Comparison of ENCODE assay signal across 1 cellular context in genomic region chr2:20350105-20350712, GRCh38.
TF ChIP-seq lines count a peak whose summit lies in the region.

No MANE protein-coding gene starts in this region.

TF ChIP-seq in GM12878, 131 proteins besides CTCF, POLR2A, EP300 and RAD21 (continued from another document and continues in another):
- TF ChIP-seq ETV6 (conservative IDR thresholded peaks at IDR 0.05 in 1 of 2, IDR thresholded peaks at IDR 0.05 in 1 of 2; ENCODE audit: borderline replicate concordance in 1 of 2, low read depth in 1 of 2) = peak in 1 of 2 experiments; percentile 33; a peak in 1 of 4 replicates
- TF ChIP-seq, protein P1, sequence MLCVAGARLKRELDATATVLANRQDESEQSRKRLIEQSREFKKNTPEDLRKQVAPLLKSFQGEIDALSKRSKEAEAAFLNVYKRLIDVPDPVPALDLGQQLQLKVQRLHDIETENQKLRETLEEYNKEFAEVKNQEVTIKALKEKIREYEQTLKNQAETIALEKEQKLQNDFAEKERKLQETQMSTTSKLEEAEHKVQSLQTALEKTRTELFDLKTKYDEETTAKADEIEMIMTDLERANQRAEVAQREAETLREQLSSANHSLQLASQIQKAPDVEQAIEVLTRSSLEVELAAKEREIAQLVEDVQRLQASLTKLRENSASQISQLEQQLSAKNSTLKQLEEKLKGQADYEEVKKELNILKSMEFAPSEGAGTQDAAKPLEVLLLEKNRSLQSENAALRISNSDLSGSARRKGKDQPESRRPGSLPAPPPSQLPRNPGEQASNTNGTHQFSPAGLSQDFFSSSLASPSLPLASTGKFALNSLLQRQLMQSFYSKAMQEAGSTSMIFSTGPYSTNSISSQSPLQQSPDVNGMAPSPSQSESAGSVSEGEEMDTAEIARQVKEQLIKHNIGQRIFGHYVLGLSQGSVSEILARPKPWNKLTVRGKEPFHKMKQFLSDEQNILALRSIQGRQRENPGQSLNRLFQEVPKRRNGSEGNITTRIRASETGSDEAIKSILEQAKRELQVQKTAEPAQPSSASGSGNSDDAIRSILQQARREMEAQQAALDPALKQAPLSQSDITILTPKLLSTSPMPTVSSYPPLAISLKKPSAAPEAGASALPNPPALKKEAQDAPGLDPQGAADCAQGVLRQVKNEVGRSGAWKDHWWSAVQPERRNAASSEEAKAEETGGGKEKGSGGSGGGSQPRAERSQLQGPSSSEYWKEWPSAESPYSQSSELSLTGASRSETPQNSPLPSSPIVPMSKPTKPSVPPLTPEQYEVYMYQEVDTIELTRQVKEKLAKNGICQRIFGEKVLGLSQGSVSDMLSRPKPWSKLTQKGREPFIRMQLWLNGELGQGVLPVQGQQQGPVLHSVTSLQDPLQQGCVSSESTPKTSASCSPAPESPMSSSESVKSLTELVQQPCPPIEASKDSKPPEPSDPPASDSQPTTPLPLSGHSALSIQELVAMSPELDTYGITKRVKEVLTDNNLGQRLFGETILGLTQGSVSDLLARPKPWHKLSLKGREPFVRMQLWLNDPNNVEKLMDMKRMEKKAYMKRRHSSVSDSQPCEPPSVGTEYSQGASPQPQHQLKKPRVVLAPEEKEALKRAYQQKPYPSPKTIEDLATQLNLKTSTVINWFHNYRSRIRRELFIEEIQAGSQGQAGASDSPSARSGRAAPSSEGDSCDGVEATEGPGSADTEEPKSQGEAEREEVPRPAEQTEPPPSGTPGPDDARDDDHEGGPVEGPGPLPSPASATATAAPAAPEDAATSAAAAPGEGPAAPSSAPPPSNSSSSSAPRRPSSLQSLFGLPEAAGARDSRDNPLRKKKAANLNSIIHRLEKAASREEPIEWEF (IDR thresholded peaks at IDR 0.05; ENCODE audit: insufficient replicate concordance, low read depth, low read length) = no peak
- no peak for TF ChIP-seq NRF1 (conservative IDR thresholded peaks at IDR 0.05; ENCODE audit: low read depth, low read length)
- no peak for TF ChIP-seq MYB (IDR thresholded peaks at IDR 0.05; ENCODE audit: borderline replicate concordance, low read depth, low read length)
- no peak for TF ChIP-seq CREB1 (IDR thresholded peaks at IDR 0.05; ENCODE audit: low read depth)
- TF ChIP-seq, protein P2, sequence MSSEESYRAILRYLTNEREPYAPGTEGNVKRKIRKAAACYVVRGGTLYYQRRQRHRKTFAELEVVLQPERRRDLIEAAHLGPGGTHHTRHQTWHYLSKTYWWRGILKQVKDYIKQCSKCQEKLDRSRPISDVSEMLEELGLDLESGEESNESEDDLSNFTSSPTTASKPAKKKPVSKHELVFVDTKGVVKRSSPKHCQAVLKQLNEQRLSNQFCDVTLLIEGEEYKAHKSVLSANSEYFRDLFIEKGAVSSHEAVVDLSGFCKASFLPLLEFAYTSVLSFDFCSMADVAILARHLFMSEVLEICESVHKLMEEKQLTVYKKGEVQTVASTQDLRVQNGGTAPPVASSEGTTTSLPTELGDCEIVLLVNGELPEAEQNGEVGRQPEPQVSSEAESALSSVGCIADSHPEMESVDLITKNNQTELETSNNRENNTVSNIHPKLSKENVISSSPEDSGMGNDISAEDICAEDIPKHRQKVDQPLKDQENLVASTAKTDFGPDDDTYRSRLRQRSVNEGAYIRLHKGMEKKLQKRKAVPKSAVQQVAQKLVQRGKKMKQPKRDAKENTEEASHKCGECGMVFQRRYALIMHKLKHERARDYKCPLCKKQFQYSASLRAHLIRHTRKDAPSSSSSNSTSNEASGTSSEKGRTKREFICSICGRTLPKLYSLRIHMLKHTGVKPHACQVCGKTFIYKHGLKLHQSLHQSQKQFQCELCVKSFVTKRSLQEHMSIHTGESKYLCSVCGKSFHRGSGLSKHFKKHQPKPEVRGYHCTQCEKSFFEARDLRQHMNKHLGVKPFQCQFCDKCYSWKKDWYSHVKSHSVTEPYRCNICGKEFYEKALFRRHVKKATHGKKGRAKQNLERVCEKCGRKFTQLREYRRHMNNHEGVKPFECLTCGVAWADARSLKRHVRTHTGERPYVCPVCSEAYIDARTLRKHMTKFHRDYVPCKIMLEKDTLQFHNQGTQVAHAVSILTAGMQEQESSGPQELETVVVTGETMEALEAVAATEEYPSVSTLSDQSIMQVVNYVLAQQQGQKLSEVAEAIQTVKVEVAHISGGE (CRISPR knock-in tag; IDR thresholded peaks at IDR 0.05) = no peak
- no peak for TF ChIP-seq BCLAF1 (IDR thresholded peaks at IDR 0.05)
- TF ChIP-seq, protein P3, sequence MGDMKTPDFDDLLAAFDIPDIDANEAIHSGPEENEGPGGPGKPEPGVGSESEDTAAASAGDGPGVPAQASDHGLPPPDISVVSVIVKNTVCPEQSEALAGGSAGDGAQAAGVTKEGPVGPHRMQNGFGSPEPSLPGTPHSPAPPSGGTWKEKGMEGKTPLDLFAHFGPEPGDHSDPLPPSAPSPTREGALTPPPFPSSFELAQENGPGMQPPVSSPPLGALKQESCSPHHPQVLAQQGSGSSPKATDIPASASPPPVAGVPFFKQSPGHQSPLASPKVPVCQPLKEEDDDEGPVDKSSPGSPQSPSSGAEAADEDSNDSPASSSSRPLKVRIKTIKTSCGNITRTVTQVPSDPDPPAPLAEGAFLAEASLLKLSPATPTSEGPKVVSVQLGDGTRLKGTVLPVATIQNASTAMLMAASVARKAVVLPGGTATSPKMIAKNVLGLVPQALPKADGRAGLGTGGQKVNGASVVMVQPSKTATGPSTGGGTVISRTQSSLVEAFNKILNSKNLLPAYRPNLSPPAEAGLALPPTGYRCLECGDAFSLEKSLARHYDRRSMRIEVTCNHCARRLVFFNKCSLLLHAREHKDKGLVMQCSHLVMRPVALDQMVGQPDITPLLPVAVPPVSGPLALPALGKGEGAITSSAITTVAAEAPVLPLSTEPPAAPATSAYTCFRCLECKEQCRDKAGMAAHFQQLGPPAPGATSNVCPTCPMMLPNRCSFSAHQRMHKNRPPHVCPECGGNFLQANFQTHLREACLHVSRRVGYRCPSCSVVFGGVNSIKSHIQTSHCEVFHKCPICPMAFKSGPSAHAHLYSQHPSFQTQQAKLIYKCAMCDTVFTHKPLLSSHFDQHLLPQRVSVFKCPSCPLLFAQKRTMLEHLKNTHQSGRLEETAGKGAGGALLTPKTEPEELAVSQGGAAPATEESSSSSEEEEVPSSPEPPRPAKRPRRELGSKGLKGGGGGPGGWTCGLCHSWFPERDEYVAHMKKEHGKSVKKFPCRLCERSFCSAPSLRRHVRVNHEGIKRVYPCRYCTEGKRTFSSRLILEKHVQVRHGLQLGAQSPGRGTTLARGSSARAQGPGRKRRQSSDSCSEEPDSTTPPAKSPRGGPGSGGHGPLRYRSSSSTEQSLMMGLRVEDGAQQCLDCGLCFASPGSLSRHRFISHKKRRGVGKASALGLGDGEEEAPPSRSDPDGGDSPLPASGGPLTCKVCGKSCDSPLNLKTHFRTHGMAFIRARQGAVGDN (IDR thresholded peaks at IDR 0.05) = no peak
- no peak for TF ChIP-seq SIX5 (IDR thresholded peaks at IDR 0.05; ENCODE audit: low read depth, low read length, severe bottlenecking)
- no peak for TF ChIP-seq RCOR1 (conservative IDR thresholded peaks at IDR 0.05; ENCODE audit: low read depth, low read length)
- TF ChIP-seq, protein P4, sequence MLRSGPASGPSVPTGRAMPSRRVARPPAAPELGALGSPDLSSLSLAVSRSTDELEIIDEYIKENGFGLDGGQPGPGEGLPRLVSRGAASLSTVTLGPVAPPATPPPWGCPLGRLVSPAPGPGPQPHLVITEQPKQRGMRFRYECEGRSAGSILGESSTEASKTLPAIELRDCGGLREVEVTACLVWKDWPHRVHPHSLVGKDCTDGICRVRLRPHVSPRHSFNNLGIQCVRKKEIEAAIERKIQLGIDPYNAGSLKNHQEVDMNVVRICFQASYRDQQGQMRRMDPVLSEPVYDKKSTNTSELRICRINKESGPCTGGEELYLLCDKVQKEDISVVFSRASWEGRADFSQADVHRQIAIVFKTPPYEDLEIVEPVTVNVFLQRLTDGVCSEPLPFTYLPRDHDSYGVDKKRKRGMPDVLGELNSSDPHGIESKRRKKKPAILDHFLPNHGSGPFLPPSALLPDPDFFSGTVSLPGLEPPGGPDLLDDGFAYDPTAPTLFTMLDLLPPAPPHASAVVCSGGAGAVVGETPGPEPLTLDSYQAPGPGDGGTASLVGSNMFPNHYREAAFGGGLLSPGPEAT (IDR thresholded peaks at IDR 0.05; ENCODE audit: low read depth) = 0 out of 2 replicates have a peak, but pooled peaks have one; percentile 12
- TF ChIP-seq, protein P5, sequence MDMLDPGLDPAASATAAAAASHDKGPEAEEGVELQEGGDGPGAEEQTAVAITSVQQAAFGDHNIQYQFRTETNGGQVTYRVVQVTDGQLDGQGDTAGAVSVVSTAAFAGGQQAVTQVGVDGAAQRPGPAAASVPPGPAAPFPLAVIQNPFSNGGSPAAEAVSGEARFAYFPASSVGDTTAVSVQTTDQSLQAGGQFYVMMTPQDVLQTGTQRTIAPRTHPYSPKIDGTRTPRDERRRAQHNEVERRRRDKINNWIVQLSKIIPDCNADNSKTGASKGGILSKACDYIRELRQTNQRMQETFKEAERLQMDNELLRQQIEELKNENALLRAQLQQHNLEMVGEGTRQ (IDR thresholded peaks at IDR 0.05; ENCODE audit: borderline replicate concordance, low read depth, low read length) = no peak
- no peak for TF ChIP-seq SMARCA5 (IDR thresholded peaks at IDR 0.05)
- no peak for TF ChIP-seq NR2C1 (IDR thresholded peaks at IDR 0.05)
- TF ChIP-seq GATAD2B (conservative IDR thresholded peaks at IDR 0.05; ENCODE audit: low read depth) = peak; percentile 65
- no peak for TF ChIP-seq ATF2 (IDR thresholded peaks at IDR 0.05; ENCODE audit: low read length)
- TF ChIP-seq, protein P6, sequence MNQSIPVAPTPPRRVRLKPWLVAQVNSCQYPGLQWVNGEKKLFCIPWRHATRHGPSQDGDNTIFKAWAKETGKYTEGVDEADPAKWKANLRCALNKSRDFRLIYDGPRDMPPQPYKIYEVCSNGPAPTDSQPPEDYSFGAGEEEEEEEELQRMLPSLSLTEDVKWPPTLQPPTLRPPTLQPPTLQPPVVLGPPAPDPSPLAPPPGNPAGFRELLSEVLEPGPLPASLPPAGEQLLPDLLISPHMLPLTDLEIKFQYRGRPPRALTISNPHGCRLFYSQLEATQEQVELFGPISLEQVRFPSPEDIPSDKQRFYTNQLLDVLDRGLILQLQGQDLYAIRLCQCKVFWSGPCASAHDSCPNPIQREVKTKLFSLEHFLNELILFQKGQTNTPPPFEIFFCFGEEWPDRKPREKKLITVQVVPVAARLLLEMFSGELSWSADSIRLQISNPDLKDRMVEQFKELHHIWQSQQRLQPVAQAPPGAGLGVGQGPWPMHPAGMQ (IDR thresholded peaks at IDR 0.05; ENCODE audit: borderline replicate concordance) = no peak
- no peak for TF ChIP-seq CBFB (IDR thresholded peaks at IDR 0.05; ENCODE audit: low read depth)
- TF ChIP-seq CBX3 (IDR thresholded peaks at IDR 0.05; ENCODE audit: borderline replicate concordance, low read depth) = no peak
- TF ChIP-seq MYC (IDR thresholded peaks at IDR 0.05; ENCODE audit: insufficient read depth, insufficient read length, insufficient replicate concordance, low read length, severe bottlenecking) = peak; percentile 96
- no peak; the same call in 1 of the 2 replicates for TF ChIP-seq CHD2 (IDR thresholded peaks at IDR 0.05; ENCODE audit: borderline replicate concordance, low read depth, low read length)
- TF ChIP-seq ZNF24 (IDR thresholded peaks at IDR 0.05) = no peak
- no peak for TF ChIP-seq NFYA (IDR thresholded peaks at IDR 0.05; ENCODE audit: borderline replicate concordance, low read depth, low read length)
- no peak for TF ChIP-seq E2F4 (IDR thresholded peaks at IDR 0.05; ENCODE audit: low read depth, low read length)
- TF ChIP-seq ZNF217 (IDR thresholded peaks at IDR 0.05) = no peak
- TF ChIP-seq MEF2B (IDR thresholded peaks at IDR 0.05; ENCODE audit: partially characterized antibody, poor library complexity, severe bottlenecking) = peak; percentile 8
- TF ChIP-seq RUNX3 (IDR thresholded peaks at IDR 0.05; ENCODE audit: low read length) = peak; percentile 27; the same call in 1 of the 2 replicates
- no peak; the same call in 1 of the 2 replicates for TF ChIP-seq HCFC1 (IDR thresholded peaks at IDR 0.05; ENCODE audit: low read length)
- no peak for TF ChIP-seq TCF3 (IDR thresholded peaks at IDR 0.05; ENCODE audit: borderline replicate concordance, insufficient read depth, low read depth, low read length)
- TF ChIP-seq POU2F2 (IDR thresholded peaks at IDR 0.05; ENCODE audit: borderline replicate concordance, low read depth, low read length) = peak; percentile 11; the same call in 1 of the 3 replicates
